In the genomic region with DNA sequence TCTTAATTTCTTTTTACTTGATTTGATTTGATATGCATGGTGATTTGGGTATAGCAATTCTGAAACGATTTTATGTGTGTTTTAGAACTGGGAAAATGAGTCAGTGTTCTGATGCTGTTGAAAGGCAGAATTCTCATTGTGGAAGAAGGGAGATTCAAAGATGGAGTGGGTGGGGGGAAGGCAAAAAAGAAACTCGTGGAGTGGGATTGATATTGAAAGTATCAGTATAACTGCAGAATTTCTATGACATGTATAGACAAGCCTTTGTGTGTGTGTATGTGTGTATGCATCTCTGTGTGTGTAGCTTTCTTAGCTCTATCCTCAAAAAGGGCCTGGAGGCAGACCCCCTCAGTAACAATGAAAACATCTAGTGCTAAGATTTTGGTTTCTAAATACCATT, we compare ENCODE assay signal across 21 cellular contexts.
A peak's percentile ranks its signal among the peaks of the same experiment; 100 is the strongest.
DNase-seq lines count a peak whose midpoint lies in the region; ATAC-seq and TF ChIP-seq lines count a peak whose summit lies in the region.
"Had no signal": no experiment of that assay in that cellular context is flagged by ENCODE, and none has a peak within 500 bp of the region (broad histone marks: within the 10 kb centered on the region; RNA-seq: fewer than 3 reads in every experiment).

No MANE protein-coding gene starts in this region.

- H3K9me3 Mint-ChIP-seq in activated CD4-positive, alpha-beta T cell treated with anti-CD3 and anti-CD28 coated beads for 36 hours (ENCODE audit: low read depth) = peaks cover 2% of the 10 kb centered on the region
- no peaks in the 10 kb centered on the region for H3K9me3 Mint-ChIP-seq in natural killer cell treated with Interleukin-12 subunit alpha and Interleukin-12 subunit beta and Interleukin-15 and Interleukin-18, amount 100 ng/mL, for 72 hours
- no peaks in the 10 kb centered on the region for H3K9me3 Mint-ChIP-seq in natural killer cell
- H3K9me3 Mint-ChIP-seq in activated CD4-positive, alpha-beta memory T cell treated with anti-CD3 and anti-CD28 coated beads for 36 hours = peaks cover 5% of the 10 kb centered on the region
- H3K9me3 Mint-ChIP-seq in stimulated activated effector memory CD8-positive, alpha-beta T cell treated with anti-CD3 and anti-CD28 coated beads, Interleukin-12 subunit alpha, Interleukin-12 subunit beta, amount 100 ng/mL, for 72 hours = no peaks in the 10 kb centered on the region
- H3K9me3 Mint-ChIP-seq: T-cell had no signal

- peak; percentile 77 for ATAC-seq in activated CD4-positive, alpha-beta T cell treated with anti-CD3 and anti-CD28 coated beads for 36 hours
- peak; percentile 71 to 75 for ATAC-seq in natural killer cell treated with Interleukin-12 subunit alpha and Interleukin-12 subunit beta and Interleukin-15 and Interleukin-18, amount 100 ng/mL, for 72 hours
- no peak for ATAC-seq in natural killer cell
- ATAC-seq in stimulated activated effector memory CD8-positive, alpha-beta T cell treated with anti-CD3 and anti-CD28 coated beads, Interleukin-12 subunit alpha, Interleukin-12 subunit beta, amount 100 ng/mL, for 72 hours = peak; percentile 78
- ATAC-seq in HG02852 (IDR thresholded peaks at IDR 0.05; ENCODE audit: unreplicated experiment) = no peak
- ATAC-seq: CD8-positive, alpha-beta T cell; T-cell had no signal

- H3K36me3 Mint-ChIP-seq in activated CD4-positive, alpha-beta T cell treated with anti-CD3 and anti-CD28 coated beads for 36 hours (ENCODE audit: low read depth) = no peaks in the 10 kb centered on the region
- H3K36me3 Mint-ChIP-seq in natural killer cell treated with Interleukin-12 subunit alpha and Interleukin-12 subunit beta and Interleukin-15 and Interleukin-18, amount 100 ng/mL, for 72 hours = peaks cover 5% of the 10 kb centered on the region
- no peaks in the 10 kb centered on the region for H3K36me3 Mint-ChIP-seq in natural killer cell
- peaks cover 2% of the 10 kb centered on the region for H3K36me3 Mint-ChIP-seq in activated CD4-positive, alpha-beta memory T cell treated with anti-CD3 and anti-CD28 coated beads for 36 hours
- peaks cover 19% of the 10 kb centered on the region for H3K36me3 Mint-ChIP-seq in stimulated activated effector memory CD8-positive, alpha-beta T cell treated with anti-CD3 and anti-CD28 coated beads, Interleukin-12 subunit alpha, Interleukin-12 subunit beta, amount 100 ng/mL, for 72 hours
- H3K36me3 Mint-ChIP-seq: CD8-positive, alpha-beta T cell; T-cell had no signal

- peaks cover 54% of the 10 kb centered on the region for H3K4me1 Mint-ChIP-seq in activated CD4-positive, alpha-beta T cell treated with anti-CD3 and anti-CD28 coated beads for 36 hours
- H3K4me1 Mint-ChIP-seq in natural killer cell treated with Interleukin-12 subunit alpha and Interleukin-12 subunit beta and Interleukin-15 and Interleukin-18, amount 100 ng/mL, for 72 hours (ENCODE audit: low read depth in 2 of 2) = peaks cover 37 to 38% of the 10 kb centered on the region in 2 donors
- H3K4me1 Mint-ChIP-seq in natural killer cell = peaks cover 6 to 8% of the 10 kb centered on the region in 2 donors
- peaks cover 58% of the 10 kb centered on the region for H3K4me1 Mint-ChIP-seq in activated CD4-positive, alpha-beta memory T cell treated with anti-CD3 and anti-CD28 coated beads for 36 hours (ENCODE audit: low read depth)
- peaks cover 55% of the 10 kb centered on the region for H3K4me1 Mint-ChIP-seq in stimulated activated effector memory CD8-positive, alpha-beta T cell treated with anti-CD3 and anti-CD28 coated beads, Interleukin-12 subunit alpha, Interleukin-12 subunit beta, amount 100 ng/mL, for 72 hours

- POLR2A ChIA-PET in activated CD4-positive, alpha-beta T cell treated with anti-CD3 and anti-CD28 coated beads for 36 hours (lab: Charles Lee) = interaction anchor here (0.5 to 1.0 kb wide), 3 partner anchors 12 to 21 kb away, joined by 3 to 5 read pairs (median 3); no protein-coding TSS in a partner anchor
- POLR2A ChIA-PET in activated CD4-positive, alpha-beta memory T cell treated with anti-CD3 and anti-CD28 coated beads for 36 hours (lab: Charles Lee) = interaction anchor here (0.7 to 1.4 kb wide), 3 partner anchors 10 to 21 kb away, joined by 3 to 10 read pairs (median 6); no protein-coding TSS in a partner anchor

- peak overlapping the region; percentile 1 for H3K4me3 Mint-ChIP-seq in activated CD4-positive, alpha-beta T cell treated with anti-CD3 and anti-CD28 coated beads for 36 hours
- H3K4me3 Mint-ChIP-seq in natural killer cell treated with Interleukin-12 subunit alpha and Interleukin-12 subunit beta and Interleukin-15 and Interleukin-18, amount 100 ng/mL, for 72 hours = peak overlapping the region; percentile 13
- no peak overlapping the region for H3K4me3 Mint-ChIP-seq in natural killer cell
- H3K4me3 Mint-ChIP-seq in activated CD4-positive, alpha-beta memory T cell treated with anti-CD3 and anti-CD28 coated beads for 36 hours = no peak overlapping the region
- H3K4me3 Mint-ChIP-seq in stimulated activated effector memory CD8-positive, alpha-beta T cell treated with anti-CD3 and anti-CD28 coated beads, Interleukin-12 subunit alpha, Interleukin-12 subunit beta, amount 100 ng/mL, for 72 hours = peak overlapping the region; percentile 49
- H3K4me3 Mint-ChIP-seq: CD8-positive, alpha-beta T cell; T-cell had no signal

- H3K27me3 Mint-ChIP-seq in activated CD4-positive, alpha-beta T cell treated with anti-CD3 and anti-CD28 coated beads for 36 hours = peaks cover 10% of the 10 kb centered on the region
- peaks cover 8 to 10% of the 10 kb centered on the region in 2 donors for H3K27me3 Mint-ChIP-seq in natural killer cell treated with Interleukin-12 subunit alpha and Interleukin-12 subunit beta and Interleukin-15 and Interleukin-18, amount 100 ng/mL, for 72 hours
- peaks cover 20 to 25% of the 10 kb centered on the region in 2 donors for H3K27me3 Mint-ChIP-seq in natural killer cell (ENCODE audit: low read depth in 2 of 2)
- H3K27me3 Mint-ChIP-seq in activated CD4-positive, alpha-beta memory T cell treated with anti-CD3 and anti-CD28 coated beads for 36 hours = peaks cover 4% of the 10 kb centered on the region

- DNase-seq in activated CD4-positive, alpha-beta T cell treated with anti-CD3 and anti-CD28 coated beads for 36 hours = peak; percentile 56
- no peak for DNase-seq in activated CD4-positive, alpha-beta T cell treated with anti-CD3 and anti-CD28 coated beads for 1 hour
- no peak for DNase-seq in natural killer cell treated with Interleukin-12 subunit alpha and Interleukin-12 subunit beta and Interleukin-15 and Interleukin-18, amount 100 ng/mL, for 72 hours (ENCODE audit: low spot score)
- DNase-seq in natural killer cell = no peak
- DNase-seq in activated CD4-positive, alpha-beta memory T cell treated with anti-CD3 and anti-CD28 coated beads for 36 hours = peak; percentile 61
- no peak for DNase-seq in stimulated activated effector memory CD8-positive, alpha-beta T cell treated with anti-CD3 and anti-CD28 coated beads, Interleukin-12 subunit alpha, Interleukin-12 subunit beta, amount 100 ng/mL, for 72 hours (ENCODE audit: low spot score in 2 of 2)
- no peak for DNase-seq in NAMALWA (ENCODE audit: low spot score)
- DNase-seq: 8988T; caudate nucleus; CD8-positive, alpha-beta T cell; esophagus squamous epithelium; GOT3; left cardiac atrium; NCI-H1436; NCI-H446 treated with DMSO at 0.1 percent for 48 hours; NCI-H82; pancreas; retina; T-cell; tibial artery had no signal

- TF ChIP-seq CTCF in natural killer cell (IDR thresholded peaks at IDR 0.05) = no peak

- H3K27ac Mint-ChIP-seq in activated CD4-positive, alpha-beta T cell treated with anti-CD3 and anti-CD28 coated beads for 36 hours = peak overlapping the region; percentile 83
- peak overlapping the region; percentile 31 to 78 for H3K27ac Mint-ChIP-seq in natural killer cell treated with Interleukin-12 subunit alpha and Interleukin-12 subunit beta and Interleukin-15 and Interleukin-18, amount 100 ng/mL, for 72 hours
- no peak overlapping the region for H3K27ac Mint-ChIP-seq in natural killer cell
- peak overlapping the region; percentile 50 for H3K27ac Mint-ChIP-seq in activated CD4-positive, alpha-beta memory T cell treated with anti-CD3 and anti-CD28 coated beads for 36 hours
- H3K27ac Mint-ChIP-seq in stimulated activated effector memory CD8-positive, alpha-beta T cell treated with anti-CD3 and anti-CD28 coated beads, Interleukin-12 subunit alpha, Interleukin-12 subunit beta, amount 100 ng/mL, for 72 hours = peak overlapping the region; percentile 60
- H3K27ac Mint-ChIP-seq: CD8-positive, alpha-beta T cell; T-cell had no signal

- CTCF ChIA-PET in activated CD4-positive, alpha-beta T cell treated with anti-CD3 and anti-CD28 coated beads for 36 hours (lab: Charles Lee) = interaction anchor here (1.5 kb wide), 1 partner anchor 20 kb away, joined by 9 read pairs; no protein-coding TSS in a partner anchor
- CTCF ChIA-PET in activated CD4-positive, alpha-beta memory T cell treated with anti-CD3 and anti-CD28 coated beads for 36 hours (lab: Charles Lee) = interaction anchor here (0.6 to 2.7 kb wide), 4 partner anchors 9 to 26 kb away, joined by 3 to 9 read pairs (median 6); no protein-coding TSS in a partner anchor

- intact Hi-C loops in activated CD4-positive, alpha-beta T cell treated with anti-CD3 and anti-CD28 coated beads for 36 hours (cut with DNase I, micrococcal nuclease) = loop anchor here (1.0 kb wide), 4 partner anchors 21 to 226 kb away; no protein-coding TSS in a partner anchor
- intact Hi-C loops in natural killer cell (cut with micrococcal nuclease) = no loop called here
- intact Hi-C loops in activated CD4-positive, alpha-beta memory T cell treated with anti-CD3 and anti-CD28 coated beads for 36 hours (cut with micrococcal nuclease) = loop anchor here (1.0 kb wide), 1 partner anchor 21 kb away; no protein-coding TSS in a partner anchor

Comparison
In these comparisons a context has a peak if more than half of its experiments do, and no peak if none do; other contexts are left out.
1. ATAC-seq: peak in activated CD4-positive, alpha-beta T cell treated with anti-CD3 and anti-CD28 coated beads for 36 hours (single experiment), natural killer cell treated with Interleukin-12 subunit alpha and Interleukin-12 subunit beta and Interleukin-15 and Interleukin-18, amount 100 ng/mL, for 72 hours (2 of 2) and stimulated activated effector memory CD8-positive, alpha-beta T cell treated with anti-CD3 and anti-CD28 coated beads, Interleukin-12 subunit alpha, Interleukin-12 subunit beta, amount 100 ng/mL, for 72 hours (single experiment); none in natural killer cell (0 of 3) and HG02852 (single experiment).
2. DNase-seq: peak in activated CD4-positive, alpha-beta T cell treated with anti-CD3 and anti-CD28 coated beads for 36 hours (single experiment) and activated CD4-positive, alpha-beta memory T cell treated with anti-CD3 and anti-CD28 coated beads for 36 hours (single experiment); none in activated CD4-positive, alpha-beta T cell treated with anti-CD3 and anti-CD28 coated beads for 1 hour (single experiment), natural killer cell treated with Interleukin-12 subunit alpha and Interleukin-12 subunit beta and Interleukin-15 and Interleukin-18, amount 100 ng/mL, for 72 hours (single experiment), natural killer cell (single experiment), stimulated activated effector memory CD8-positive, alpha-beta T cell treated with anti-CD3 and anti-CD28 coated beads, Interleukin-12 subunit alpha, Interleukin-12 subunit beta, amount 100 ng/mL, for 72 hours (0 of 2) and NAMALWA (single experiment).
3. H3K27ac Mint-ChIP-seq: peak in activated CD4-positive, alpha-beta T cell treated with anti-CD3 and anti-CD28 coated beads for 36 hours (single experiment), natural killer cell treated with Interleukin-12 subunit alpha and Interleukin-12 subunit beta and Interleukin-15 and Interleukin-18, amount 100 ng/mL, for 72 hours (2 of 2), activated CD4-positive, alpha-beta memory T cell treated with anti-CD3 and anti-CD28 coated beads for 36 hours (single experiment) and stimulated activated effector memory CD8-positive, alpha-beta T cell treated with anti-CD3 and anti-CD28 coated beads, Interleukin-12 subunit alpha, Interleukin-12 subunit beta, amount 100 ng/mL, for 72 hours (single experiment); none in natural killer cell (0 of 2).
4. H3K4me3 Mint-ChIP-seq: peak in activated CD4-positive, alpha-beta T cell treated with anti-CD3 and anti-CD28 coated beads for 36 hours (single experiment), natural killer cell treated with Interleukin-12 subunit alpha and Interleukin-12 subunit beta and Interleukin-15 and Interleukin-18, amount 100 ng/mL, for 72 hours (single experiment) and stimulated activated effector memory CD8-positive, alpha-beta T cell treated with anti-CD3 and anti-CD28 coated beads, Interleukin-12 subunit alpha, Interleukin-12 subunit beta, amount 100 ng/mL, for 72 hours (single experiment); none in natural killer cell (single experiment) and activated CD4-positive, alpha-beta memory T cell treated with anti-CD3 and anti-CD28 coated beads for 36 hours (single experiment).